Comparison of ENCODE assay signal across 16 cellular contexts in genomic region chr16:49514391-49514980, GRCh38.
"Had no signal": no experiment of that assay in that cellular context is flagged by ENCODE, and none has a peak within 500 bp of the region (broad histone marks: within the 10 kb centered on the region; RNA-seq: fewer than 3 reads in every experiment).

No MANE protein-coding gene starts in this region.

- H3K27ac Mint-ChIP-seq: activated naive CD8-positive, alpha-beta T cell; effector memory CD8-positive, alpha-beta T cell had no signal

- H3K4me1 Mint-ChIP-seq: naive thymus-derived CD4-positive, alpha-beta T cell had no signal

- H3K36me3 ChIP-seq: esophagus squamous epithelium, pancreas, tibial artery had no signal

- H3K4me3 Mint-ChIP-seq: activated naive CD8-positive, alpha-beta T cell; effector memory CD8-positive, alpha-beta T cell; naive thymus-derived CD4-positive, alpha-beta T cell had no signal

- H3K9me3 Mint-ChIP-seq: effector memory CD8-positive, alpha-beta T cell; naive thymus-derived CD4-positive, alpha-beta T cell had no signal

- H3K9me3 ChIP-seq: esophagus squamous epithelium, pancreas, tibial artery had no signal

- DNase-seq: activated CD4-positive, alpha-beta T cell treated with anti-CD3 and anti-CD28 coated beads, Interleukin-2, amount 50 U/mL, for 4 hours; activated T-cell treated with anti-CD3 and anti-CD28 coated beads for 4 hours; effector memory CD8-positive, alpha-beta T cell; esophagus squamous epithelium; left cardiac atrium; mesendoderm; naive thymus-derived CD4-positive, alpha-beta T cell; pancreas; stimulated activated CD4-positive, alpha-beta T cell treated with anti-CD3 and anti-CD28 coated beads, Interleukin-12 subunit alpha, Interleukin-12 subunit beta, amount 100 ng/mL, for 4 hours; stimulated activated CD4-positive, alpha-beta T cell treated with anti-CD3 and anti-CD28 coated beads, Interleukin-1b, Interleukin-23, amount 100 ng/mL, for 48 hours; stimulated activated CD8-positive, alpha-beta memory T cell treated with anti-CD3 and anti-CD28 coated beads, Interleukin-4, amount 100 ng/mL, for 48 hours; stimulated activated naive CD4-positive, alpha-beta T cell; T-helper 2 cell; tibial artery had no signal

- H3K27me3 ChIP-seq: pancreas, tibial artery had no signal

- H3K27me3 Mint-ChIP-seq: activated naive CD8-positive, alpha-beta T cell; naive thymus-derived CD4-positive, alpha-beta T cell had no signal

- H3K4me1 ChIP-seq: pancreas, tibial artery had no signal

- H3K36me3 Mint-ChIP-seq: activated naive CD8-positive, alpha-beta T cell; naive thymus-derived CD4-positive, alpha-beta T cell had no signal

- H3K4me3 ChIP-seq: esophagus squamous epithelium, pancreas, tibial artery had no signal

- ATAC-seq: effector memory CD8-positive, alpha-beta T cell; left cardiac atrium; naive thymus-derived CD4-positive, alpha-beta T cell; pancreas had no signal

- H3K27ac ChIP-seq: esophagus squamous epithelium, pancreas, tibial artery, VCaP had no signal
